In genomic region chr12:9086087-9086486, GRCh38 we compare ENCODE assay signal across 1 cellular context.
TF ChIP-seq lines count a peak whose summit lies in the region.

No MANE protein-coding gene starts in this region.

TF ChIP-seq in HepG2, 621 proteins besides CTCF, POLR2A, EP300 and RAD21 (continued from another document):
- TF ChIP-seq USF2 (IDR thresholded peaks at IDR 0.05; ENCODE audit: low read depth, low read length) (no peak), USF2 (CRISPR knock-in tag; IDR thresholded peaks at IDR 0.05; ENCODE audit: borderline replicate concordance) (no peak), NCOA5 (CRISPR knock-in tag; IDR thresholded peaks at IDR 0.05) (no peak), POLR2G (IDR thresholded peaks at IDR 0.05; ENCODE audit: low read depth, low read length) (peak; percentile 60; the same call in 1 of the 2 replicates), RBM22 (optimal IDR thresholded peaks at IDR 0.05; ENCODE audit: low read length) (peak; percentile 90)
